ENCODE assay signal across 6 cellular contexts in the genomic region with DNA sequence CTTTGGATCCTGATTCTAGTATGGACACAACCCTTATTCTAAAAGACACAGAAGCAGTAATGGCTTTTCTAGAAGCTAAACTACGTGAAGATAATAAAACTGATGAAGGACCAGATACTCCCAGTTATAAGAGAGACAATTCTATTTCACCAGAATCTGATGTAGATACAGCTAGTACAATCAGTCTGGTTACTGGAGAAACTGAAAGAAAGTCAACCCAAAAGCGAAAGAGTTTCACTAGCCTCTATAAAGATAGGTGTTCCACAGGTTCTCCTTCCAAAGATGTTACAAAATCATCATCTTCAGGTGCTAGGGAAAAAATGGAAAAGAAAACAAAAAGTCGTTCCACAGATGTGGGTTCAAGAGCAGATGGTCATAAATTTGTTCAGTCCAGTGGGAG.
A peak's percentile ranks its signal among the peaks of the same experiment; 100 is the strongest.
DNase-seq lines count a peak whose midpoint lies in the region; ATAC-seq, FAIRE-seq and TF ChIP-seq lines count a peak whose summit lies in the region.
"Not testable (repeated sequence)": the region's sequence is repeated elsewhere in the genome, so short reads cannot be mapped to it uniquely, and the experiment has no call there.

No MANE protein-coding gene starts in this region.

- H3K27me3 ChIP-seq in bronchial epithelial cell (ENCODE audit: control insufficient read depth, insufficient read depth, low read length), result not testable (repeated sequence)

- not testable (repeated sequence) for TF ChIP-seq CTCF in D721Med (IDR thresholded peaks at IDR 0.05; ENCODE audit: insufficient read depth, missing control alignments); bronchial epithelial cell (IDR thresholded peaks at IDR 0.05; ENCODE audit: insufficient read depth, low read length, severe bottlenecking)

- not testable (repeated sequence) for DNase-seq in D721Med (ENCODE audit: insufficient read length, low spot score); bronchial epithelial cell (ENCODE audit: low read depth)

- not testable (repeated sequence) for H3K4me3 ChIP-seq in bronchial epithelial cell (ENCODE audit: low read depth, low read length)

- H3K36me3 ChIP-seq in bronchial epithelial cell (ENCODE audit: control insufficient read depth, insufficient read depth, low read length), result not testable (repeated sequence)

- FAIRE-seq in D721Med (lab: Jason Lieb, UNC), result peak; percentile 76
- FAIRE-seq in bronchial epithelial cell (lab: Jason Lieb, UNC), result peak; percentile 95

- ATAC-seq in GM18870 (IDR thresholded peaks at IDR 0.05; ENCODE audit: unreplicated experiment) (peak; percentile 76), GM19351 (IDR thresholded peaks at IDR 0.05; ENCODE audit: unreplicated experiment) (peak; percentile 55), GM21390 (IDR thresholded peaks at IDR 0.05; ENCODE audit: unreplicated experiment) (peak; percentile 63), HG02798 (IDR thresholded peaks at IDR 0.05; ENCODE audit: poor library complexity, unreplicated experiment) (peak; percentile 56)
